Comparison of ENCODE assay signal across 25 cellular contexts in the genomic region with DNA sequence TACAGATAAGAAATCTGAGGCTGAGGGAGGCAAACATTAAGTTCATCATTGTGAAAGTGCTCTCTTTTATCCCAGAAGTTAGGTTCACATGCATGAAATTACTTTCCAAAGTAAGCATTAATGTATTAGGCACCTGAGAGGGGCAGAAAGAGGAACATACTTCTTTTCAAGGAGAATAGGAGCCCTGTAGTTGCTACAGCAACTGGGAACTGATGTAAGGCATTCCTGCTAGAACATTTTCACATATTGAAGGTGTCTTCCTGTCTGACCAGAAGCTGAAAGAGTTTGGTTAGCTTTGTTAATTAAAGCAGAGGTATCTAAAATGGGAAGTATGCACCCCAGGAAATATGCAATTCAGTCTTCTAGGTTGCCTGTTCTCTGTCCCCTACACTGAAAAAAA.
"Had no signal": no experiment of that assay in that cellular context is flagged by ENCODE, and none has a peak within 500 bp of the region (broad histone marks: within the 10 kb centered on the region; RNA-seq: fewer than 3 reads in every experiment).

No MANE protein-coding gene starts in this region.

- H3K27me3 Mint-ChIP-seq: activated CD8-positive, alpha-beta T cell treated with anti-CD3 and anti-CD28 coated beads for 36 hours; activated naive CD8-positive, alpha-beta T cell treated with anti-CD3 and anti-CD28 coated beads, Interleukin-2, amount 50 U/mL, for 24 hours; brain; stimulated activated naive CD8-positive, alpha-beta T cell treated with anti-CD3 and anti-CD28 coated beads, Interleukin-15, amount 100 ng/mL, for 72 hours had no signal

- H3K36me3 Mint-ChIP-seq: brain had no signal

- H3K9me3 ChIP-seq: left ventricle myocardium inferior, pancreas, suprapubic skin, transverse colon had no signal

- ATAC-seq: activated CD8-positive, alpha-beta T cell treated with anti-CD3 and anti-CD28 coated beads for 36 hours; activated naive CD8-positive, alpha-beta T cell treated with anti-CD3 and anti-CD28 coated beads, Interleukin-2, amount 50 U/mL, for 24 hours; foreskin keratinocyte; naive thymus-derived CD4-positive, alpha-beta T cell; pancreas; sciatic nerve; stimulated activated naive CD8-positive, alpha-beta T cell treated with anti-CD3 and anti-CD28 coated beads, Interleukin-15, amount 100 ng/mL, for 72 hours had no signal

- H3K9me3 Mint-ChIP-seq: activated CD8-positive, alpha-beta T cell treated with anti-CD3 and anti-CD28 coated beads for 36 hours; activated naive CD4-positive, alpha-beta T cell treated with anti-CD3 and anti-CD28 coated beads for 36 hours; activated naive CD8-positive, alpha-beta T cell treated with anti-CD3 and anti-CD28 coated beads, Interleukin-2, amount 50 U/mL, for 24 hours; endodermal cell; immature natural killer cell; stimulated activated naive CD8-positive, alpha-beta T cell treated with anti-CD3 and anti-CD28 coated beads, Interleukin-15, amount 100 ng/mL, for 72 hours had no signal

- H3K4me3 ChIP-seq: dorsolateral prefrontal cortex, left ventricle myocardium inferior, pancreas, smooth muscle cell, suprapubic skin, transverse colon had no signal

- H3K4me1 Mint-ChIP-seq: activated naive CD8-positive, alpha-beta T cell treated with anti-CD3 and anti-CD28 coated beads, Interleukin-2, amount 50 U/mL, for 24 hours; immature natural killer cell; naive thymus-derived CD4-positive, alpha-beta T cell; stimulated activated naive CD8-positive, alpha-beta T cell treated with anti-CD3 and anti-CD28 coated beads, Interleukin-15, amount 100 ng/mL, for 72 hours had no signal

- DNase-seq: activated CD4-positive, alpha-beta T cell treated with anti-CD3 and anti-CD28 coated beads for 4 hours; activated CD8-positive, alpha-beta T cell treated with anti-CD3 and anti-CD28 coated beads for 36 hours; activated naive CD4-positive, alpha-beta T cell treated with anti-CD3 and anti-CD28 coated beads for 36 hours; activated naive CD8-positive, alpha-beta T cell treated with anti-CD3 and anti-CD28 coated beads, Interleukin-2, amount 50 U/mL, for 24 hours; activated T-cell treated with anti-CD3 and anti-CD28 coated beads, Interleukin-2, amount 50 U/mL, for 1 hour; anterior cingulate cortex; caudate nucleus; dorsolateral prefrontal cortex; endodermal cell; foreskin keratinocyte; immature natural killer cell; kidney glomerular epithelial cell; left ventricle myocardium inferior; mesenchymal stem cell; naive thymus-derived CD4-positive, alpha-beta T cell; pancreas; stimulated activated CD4-positive, alpha-beta T cell treated with anti-CD3 and anti-CD28 coated beads, Interleukin-4, amount 100 ng/mL, for 1 hour; stimulated activated naive CD8-positive, alpha-beta T cell treated with anti-CD3 and anti-CD28 coated beads, Interleukin-15, amount 100 ng/mL, for 72 hours; SW 1271; T-helper 2 cell; transverse colon had no signal

- H3K27ac ChIP-seq: dorsolateral prefrontal cortex, foreskin keratinocyte, left ventricle myocardium inferior, pancreas, suprapubic skin had no signal

- H3K27me3 ChIP-seq: dorsolateral prefrontal cortex, foreskin keratinocyte, pancreas, suprapubic skin, transverse colon had no signal

- H3K36me3 ChIP-seq: left ventricle myocardium inferior, pancreas, suprapubic skin, transverse colon had no signal

- H3K4me3 Mint-ChIP-seq: activated CD8-positive, alpha-beta T cell treated with anti-CD3 and anti-CD28 coated beads for 36 hours; activated naive CD4-positive, alpha-beta T cell treated with anti-CD3 and anti-CD28 coated beads for 36 hours; activated naive CD8-positive, alpha-beta T cell treated with anti-CD3 and anti-CD28 coated beads, Interleukin-2, amount 50 U/mL, for 24 hours; brain; endodermal cell; immature natural killer cell; naive thymus-derived CD4-positive, alpha-beta T cell; stimulated activated naive CD8-positive, alpha-beta T cell treated with anti-CD3 and anti-CD28 coated beads, Interleukin-15, amount 100 ng/mL, for 72 hours had no signal

- H3K4me1 ChIP-seq: foreskin keratinocyte, pancreas had no signal

- H3K27ac Mint-ChIP-seq: activated CD8-positive, alpha-beta T cell treated with anti-CD3 and anti-CD28 coated beads for 36 hours; activated naive CD4-positive, alpha-beta T cell treated with anti-CD3 and anti-CD28 coated beads for 36 hours; activated naive CD8-positive, alpha-beta T cell treated with anti-CD3 and anti-CD28 coated beads, Interleukin-2, amount 50 U/mL, for 24 hours; brain; endodermal cell; immature natural killer cell; naive thymus-derived CD4-positive, alpha-beta T cell; stimulated activated naive CD8-positive, alpha-beta T cell treated with anti-CD3 and anti-CD28 coated beads, Interleukin-15, amount 100 ng/mL, for 72 hours had no signal
